In genomic region chr9:19127881-19128719, GRCh38 we compare ENCODE assay signal across 8 cellular contexts. TPM values are rescaled to one million over a fixed set of nuclear protein-coding genes. Genes with fewer than 3 reads are reported as not detected.
DNase-seq lines count a peak whose midpoint lies in the region; ATAC-seq and TF ChIP-seq lines count a peak whose summit lies in the region.

No MANE protein-coding gene starts in this region.

- peak overlapping the region; percentile 84 for H3K4me3 Mint-ChIP-seq in memory B cell

- peak overlapping the region; percentile 89 for H3K27ac Mint-ChIP-seq in memory B cell

- TF ChIP-seq CTCF in VCaP (conservative IDR thresholded peaks at IDR 0.05) (no peak), dorsolateral prefrontal cortex (IDR thresholded peaks at IDR 0.05 in 54 of 56, conservative IDR thresholded peaks at IDR 0.05 in 2 of 56; ENCODE audit: low read depth in 1 of 56, partially characterized antibody in 56 of 56) (peak in 1 of 56 donors; percentile 3), stomach (IDR thresholded peaks at IDR 0.05) (no peak)

- H3K4me3 ChIP-seq in dorsolateral prefrontal cortex (peak overlapping the region; percentile 44 to 85 (median 72)), stomach (peak overlapping the region; percentile 70 to 92 (median 82))

- H3K9me3 Mint-ChIP-seq in memory B cell = no peaks in the 10 kb centered on the region

- H3K9me3 ChIP-seq in stomach = no peaks in the 10 kb centered on the region

- H3K27me3 Mint-ChIP-seq in memory B cell = no peaks in the 10 kb centered on the region

- ATAC-seq in GM18909 (IDR thresholded peaks at IDR 0.05; ENCODE audit: poor library complexity, unreplicated experiment) (peak; percentile 16), HG03039 (IDR thresholded peaks at IDR 0.05; ENCODE audit: unreplicated experiment) (peak; percentile 10), memory B cell (ENCODE audit: low read depth) (peak; percentile 19)

- H3K36me3 ChIP-seq in stomach = peaks cover 6 to 29% (median 20%) of the 10 kb centered on the region in 4 donors

- peak overlapping the region; percentile 78; the same call in 1 of the 2 replicates for H3K27ac ChIP-seq in VCaP
- H3K27ac ChIP-seq in dorsolateral prefrontal cortex = peak overlapping the region; percentile 52 to 97 (median 90)
- peak overlapping the region; percentile 93 to 99 (median 98) for H3K27ac ChIP-seq in stomach

- TF ChIP-seq POLR2A in stomach (IDR thresholded peaks at IDR 0.05) = no peak

- H3K27me3 ChIP-seq in dorsolateral prefrontal cortex (peaks cover 0 to 9% (median 0%) of the 10 kb centered on the region in 45 donors), stomach (no peaks in the 10 kb centered on the region)

- no peak for DNase-seq in dorsolateral prefrontal cortex
- peak in 1 of 2 donors; percentile 22 for DNase-seq in memory B cell (ENCODE audit: low spot score in 2 of 2)
- DNase-seq in stomach = peak; percentile 27
- no peak for DNase-seq in NCI-H2227 treated with DMSO at 0.1 percent for 48 hours (lab: John Stamatoyannopoulos, UW)
- DNase-seq in HT-29 (ENCODE audit: low spot score) = no peak

- no peak for TF ChIP-seq EP300 in stomach (IDR thresholded peaks at IDR 0.05)

- H3K4me1 Mint-ChIP-seq in memory B cell = peaks cover 17% of the 10 kb centered on the region

- WGBS in stomach, 5 donors = 1 to 16% (median 3%) methylated on average over 39 to 43 of the region's 43 CpGs

- intact Hi-C loops in dorsolateral prefrontal cortex (cut with DNase I) (loop anchor here (2.0 to 5.0 kb wide), 2 partner anchors 25 to 44 kb away; partner anchors contain the start of gene HAUS6 (in 1 of the 2)), stomach (cut with DNase I; ENCODE audit: low total_unique reads) (no loop called here)

- H3K36me3 Mint-ChIP-seq in memory B cell = no peaks in the 10 kb centered on the region

- H3K4me1 ChIP-seq in stomach = peaks cover 12 to 55% (median 42%) of the 10 kb centered on the region in 4 donors

RNA-seq across cellular contexts. Expression of gene PLIN2, which starts 0.8 kb away (rescaled TPM):
- total RNA-seq in dorsolateral prefrontal cortex (10 to 100 TPM in 112 of 120 experiments, 1 to 10 TPM in 8; 6.8 to 76.7 (median 17.3) TPM), stomach (100 to 1,000 TPM in 2 of 5 donors, 10 to 100 TPM in 3; 20.5 to 208 (median 37.7) TPM)
- polyA plus RNA-seq in stomach = 10 to 100 TPM; 22.8 to 81.0 (median 55.8) TPM
- total RNA-seq in HT-29 (2014; rRNA removed; shearing (Covaris generic)) = 7.2 and 8.9 TPM in 2 replicates

RNA-seq across cellular contexts. Expression of gene HAUS6, which starts 25.4 kb away (rescaled TPM):
- total RNA-seq in dorsolateral prefrontal cortex = 10 to 100 TPM in 113 of 120 experiments, 1 to 10 TPM in 7; 8.9 to 18.7 (median 12.9) TPM
- total RNA-seq in stomach = 10 to 100 TPM in 3 of 5 donors, 1 to 10 TPM in 2; 1.7 to 32.1 (median 22.3) TPM
- polyA plus RNA-seq in stomach = 1 to 10 TPM; 2.3 to 3.3 (median 3.1) TPM
- total RNA-seq in HT-29 (2014; rRNA removed; shearing (Covaris generic)) = 9.8 and 9.9 TPM in 2 replicates
